ENCODE assay signal across 23 cellular contexts in the genomic region with DNA sequence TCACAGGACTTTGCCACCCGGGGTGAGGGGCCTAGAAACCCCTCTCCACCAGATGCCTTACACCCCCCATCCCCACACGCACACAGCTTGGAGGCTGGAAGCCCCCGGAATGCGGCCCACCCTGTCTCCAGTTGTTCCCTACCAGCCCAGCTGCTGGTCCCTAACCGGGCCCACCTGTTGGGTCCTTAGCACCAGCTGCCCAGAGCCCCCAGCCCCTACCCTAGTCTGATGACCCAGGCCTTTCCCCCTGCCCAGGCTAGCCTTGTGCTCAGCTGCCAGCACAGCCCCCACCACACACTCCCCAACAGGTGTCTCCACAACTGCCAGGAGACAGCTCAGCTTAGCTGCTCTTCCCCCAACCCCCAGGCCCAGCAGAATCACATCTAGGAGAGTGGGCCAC.
"Had no signal": no experiment of that assay in that cellular context is flagged by ENCODE, and none has a peak within 500 bp of the region (broad histone marks: within the 10 kb centered on the region; RNA-seq: fewer than 3 reads in every experiment).

No MANE protein-coding gene starts in this region.

- H3K4me3 ChIP-seq: K562 had no signal

- DNase-seq: activated B cell treated with CpG ODN at 0.5 μM for 24 hours; activated CD4-positive, alpha-beta T cell treated with anti-CD3 and anti-CD28 coated beads for 1 hour; activated CD4-positive, alpha-beta T cell treated with anti-CD3 and anti-CD28 coated beads, Interleukin-2, amount 10 ng/mL, durations not matched to agents 24 days and 14 days; activated CD4-positive, alpha-beta T cell treated with anti-CD3 and anti-CD28 coated beads, Interleukin-2, amount 50 U/mL, for 48 hours; activated CD8-positive, alpha-beta memory T cell treated with anti-CD3 and anti-CD28 coated beads, Interleukin-2, amount 10 ng/mL, durations not matched to agents 7 days and 5 days; activated effector memory CD4-positive, alpha-beta T cell treated with anti-CD3 and anti-CD28 coated beads, Interleukin-2, amount 50 U/mL, for 16 hours; activated naive CD4-positive, alpha-beta T cell treated with Interleukin-2 at 50 U/mL for 16 hours; activated naive CD8-positive, alpha-beta T cell treated with anti-CD3 and anti-CD28 coated beads, Interleukin-2, amount 50 U/mL, for 24 hours; activated T-cell treated with anti-CD3 and anti-CD28 coated beads, Interleukin-2, amount 50 U/mL, for 4 hours; amniotic stem cell; Kasumi-1; NCI-H1105 treated with DMSO at 0.1 percent for 48 hours; NCI-H1436 treated with DMSO at 0.1 percent for 48 hours; NCI-H187; NCI-H2081; NCI-H510A treated with DMSO at 0.1 percent for 48 hours; NCI-H69; PC-3; SHP77 treated with DMSO at 0.1 percent for 48 hours; T-helper 17 cell; T-helper 9 cell had no signal

- ATAC-seq: activated CD8-positive, alpha-beta memory T cell treated with anti-CD3 and anti-CD28 coated beads, Interleukin-2, amount 10 ng/mL, durations not matched to agents 7 days and 5 days; activated naive CD4-positive, alpha-beta T cell treated with anti-CD3 and anti-CD28 coated beads, Interleukin-2, amount 50 U/mL, for 72 hours; activated naive CD8-positive, alpha-beta T cell treated with anti-CD3 and anti-CD28 coated beads, Interleukin-2, amount 50 U/mL, for 24 hours; activated T-cell treated with anti-CD3 and anti-CD28 coated beads, Interleukin-2, amount 50 U/mL, for 4 hours; K562; PC-3; T-helper 17 cell had no signal
